Comparison of ENCODE assay signal across 10 cellular contexts in the genomic region with DNA sequence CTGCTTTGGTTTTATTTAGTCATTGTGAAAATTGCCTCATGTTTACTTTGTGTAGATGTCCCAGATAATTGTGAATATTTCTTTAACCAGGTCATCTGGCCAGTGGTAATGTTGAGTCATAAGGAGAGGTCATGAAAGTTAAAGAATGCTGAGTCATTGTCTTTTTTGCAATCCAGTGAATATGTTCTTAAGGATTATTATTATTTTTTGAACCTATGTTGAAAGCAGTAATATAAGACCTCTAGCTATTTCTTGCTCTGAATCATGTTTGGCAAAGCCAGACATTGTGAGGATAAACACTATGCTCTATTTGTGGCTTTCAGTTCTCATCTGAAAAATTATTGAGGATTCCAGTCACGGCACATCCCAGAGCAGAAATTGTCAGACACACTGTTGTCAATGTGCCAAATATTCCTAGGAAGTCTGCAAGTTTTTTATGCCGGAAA.
DNase-seq lines count a peak whose midpoint lies in the region; ATAC-seq, FAIRE-seq and TF ChIP-seq lines count a peak whose summit lies in the region.
"Had no signal": no experiment of that assay in that cellular context is flagged by ENCODE, and none has a peak within 500 bp of the region (broad histone marks: within the 10 kb centered on the region; RNA-seq: fewer than 3 reads in every experiment).

No MANE protein-coding gene starts in this region.

- H3K4me3 Mint-ChIP-seq in osteocyte (ENCODE audit: unreplicated experiment) = no peak overlapping the region

- H3K27ac Mint-ChIP-seq in osteocyte (ENCODE audit: unreplicated experiment) = peak overlapping the region; percentile 80

- no peaks in the 10 kb centered on the region for H3K36me3 ChIP-seq in bronchial epithelial cell (ENCODE audit: control insufficient read depth, insufficient read depth, low read length)
- H3K36me3 ChIP-seq: cardiac muscle cell, ovary had no signal

- H3K4me3 ChIP-seq in bronchial epithelial cell (ENCODE audit: low read depth, low read length) = no peak overlapping the region
- H3K4me3 ChIP-seq: cardiac muscle cell, ovary had no signal

- no peaks in the 10 kb centered on the region for H3K27me3 Mint-ChIP-seq in osteocyte (ENCODE audit: unreplicated experiment)

- DNase-seq in HS-27A (ENCODE audit: low read depth) = peak; percentile 88
- peak; percentile 99 for DNase-seq in bronchial epithelial cell (ENCODE audit: low read depth)
- DNase-seq in osteocyte (ENCODE audit: extremely low spot score, unreplicated experiment) = no peak
- no peak for DNase-seq in activated CD4-positive, alpha-beta T cell treated with anti-CD3 and anti-CD28 coated beads, Interleukin-2, amount 50 U/mL, for 4 hours
- DNase-seq in NCI-H82 (lab: John Stamatoyannopoulos, UW) = no peak
- DNase-seq: ovary had no signal

- H3K9me3 Mint-ChIP-seq in osteocyte (ENCODE audit: unreplicated experiment) = peaks cover 9% of the 10 kb centered on the region

- H3K4me1 Mint-ChIP-seq in osteocyte (ENCODE audit: unreplicated experiment) = peaks cover 53% of the 10 kb centered on the region

- peak; percentile 50 for ATAC-seq in GM18867 (IDR thresholded peaks at IDR 0.05; ENCODE audit: unreplicated experiment)
- no peak for ATAC-seq in GM21390 (IDR thresholded peaks at IDR 0.05; ENCODE audit: unreplicated experiment)
- no peak for ATAC-seq in GM19397 (IDR thresholded peaks at IDR 0.05; ENCODE audit: unreplicated experiment)

- H3K27me3 ChIP-seq in bronchial epithelial cell (ENCODE audit: control insufficient read depth, insufficient read depth, low read length) = no peaks in the 10 kb centered on the region
- H3K27me3 ChIP-seq: cardiac muscle cell, ovary had no signal

- TF ChIP-seq CTCF in bronchial epithelial cell (IDR thresholded peaks at IDR 0.05; ENCODE audit: insufficient read depth, low read length, severe bottlenecking) (no peak), osteocyte (IDR thresholded peaks at IDR 0.05) (no peak)

- no peak for FAIRE-seq in bronchial epithelial cell (lab: Jason Lieb, UNC)

- H3K36me3 Mint-ChIP-seq in osteocyte (ENCODE audit: unreplicated experiment) = peaks cover 6% of the 10 kb centered on the region

Comparison
In these comparisons a context has a peak if more than half of its experiments do, and no peak if none do; other contexts are left out.
1. DNase-seq: peak in HS-27A (single experiment) and bronchial epithelial cell (single experiment); none in osteocyte (single experiment), activated CD4-positive, alpha-beta T cell treated with anti-CD3 and anti-CD28 coated beads, Interleukin-2, amount 50 U/mL, for 4 hours (0 of 2) and NCI-H82 (single experiment).